ENCODE assay signal across 14 cellular contexts in genomic region chr11:2743427-2744110, GRCh38.
"Had no signal": no experiment of that assay in that cellular context is flagged by ENCODE, and none has a peak within 500 bp of the region (broad histone marks: within the 10 kb centered on the region; RNA-seq: fewer than 3 reads in every experiment).

No MANE protein-coding gene starts in this region.

- DNase-seq: activated CD4-positive, alpha-beta T cell treated with anti-CD3 and anti-CD28 coated beads for 48 hours; activated CD8-positive, alpha-beta memory T cell treated with anti-CD3 and anti-CD28 coated beads, Interleukin-2, amount 50 U/mL, for 48 hours; activated CD8-positive, alpha-beta T cell treated with anti-CD3 and anti-CD28 coated beads, Interleukin-2, amount 10 ng/mL, durations not matched to agents 7 days and 5 days; activated naive CD4-positive, alpha-beta T cell treated with anti-CD3 and anti-CD28 coated beads for 36 hours; effector memory CD8-positive, alpha-beta T cell; stimulated activated CD4-positive, alpha-beta T cell treated with anti-CD3 and anti-CD28 coated beads, Interleukin-15, amount 100 ng/mL, for 24 hours; stimulated activated CD4-positive, alpha-beta T cell treated with anti-CD3 and anti-CD28 coated beads, Interleukin-4, amount 100 ng/mL, for 24 hours; stimulated activated naive CD8-positive, alpha-beta T cell treated with anti-CD3 and anti-CD28 coated beads, Interleukin-15, amount 100 ng/mL, for 72 hours; T1000; testis had no signal

- H3K4me1 ChIP-seq: psoas muscle had no signal

- H3K9me3 ChIP-seq: adrenal gland, neutrophil, psoas muscle, testis had no signal

- H3K36me3 ChIP-seq: adrenal gland, neutrophil had no signal

- H3K27me3 ChIP-seq: adrenal gland, neutrophil, testis had no signal

- H3K27ac ChIP-seq: neutrophil, psoas muscle, testis had no signal

- FAIRE-seq: urothelium cell line had no signal

- H3K4me3 ChIP-seq: adrenal gland, psoas muscle, testis had no signal
